In the genomic region with DNA sequence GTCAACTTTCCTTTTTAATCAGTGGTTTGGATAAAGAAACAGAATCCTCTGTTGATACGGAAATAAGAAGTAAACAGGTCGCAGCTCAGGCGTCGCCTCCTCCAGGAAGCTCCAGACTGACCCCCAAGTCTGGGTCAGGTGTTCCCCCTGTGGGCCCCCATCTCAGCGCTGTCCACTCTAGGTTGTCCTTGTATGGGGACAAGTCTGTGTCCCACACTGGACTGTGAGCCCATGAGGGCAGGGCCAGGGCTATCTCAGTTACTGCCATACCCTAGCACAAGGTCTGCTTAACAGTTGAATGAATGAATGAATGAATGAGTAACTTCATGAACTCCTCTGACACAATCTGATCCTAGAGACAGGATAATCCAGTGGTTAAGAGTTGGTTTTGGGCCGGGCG, we compare ENCODE assay signal across 17 cellular contexts. TPM values are rescaled to one million over a fixed set of nuclear protein-coding genes. Genes with fewer than 3 reads are reported as not detected.
A peak's percentile ranks its signal among the peaks of the same experiment; 100 is the strongest.
DNase-seq lines count a peak whose midpoint lies in the region; ATAC-seq and TF ChIP-seq lines count a peak whose summit lies in the region.
"Had no signal": no experiment of that assay in that cellular context is flagged by ENCODE, and none has a peak within 500 bp of the region (broad histone marks: within the 10 kb centered on the region; RNA-seq: fewer than 3 reads in every experiment).

No MANE protein-coding gene starts in this region.

- POLR2A ChIA-PET in Caco-2 (lab: Charles Lee): no interaction called here

- no TSS peak for BruUV-seq in Caco-2 (replicated peaks; lab: Mats Ljungman, UMichigan)

- CTCF ChIA-PET in Caco-2 (lab: Charles Lee): interaction anchor here (0.9 to 1.6 kb wide), 2 partner anchors 13 to 29 kb away, joined by 7 to 26 read pairs; no protein-coding TSS in a partner anchor

- peaks cover 2% of the 10 kb centered on the region; the same call in 1 of the 2 replicates for H3K36me3 ChIP-seq in Caco-2 (ENCODE audit: control insufficient read depth, insufficient read depth, low read length)
- H3K36me3 ChIP-seq in OCI-LY3 (replicated peaks; ENCODE audit: low read depth, low read length): peaks cover 48% of the 10 kb centered on the region

- H4K20me1 ChIP-seq in OCI-LY3 (ENCODE audit: insufficient read depth, low read length): peaks cover 12% of the 10 kb centered on the region

- peak overlapping the region; percentile 68; the same call in 1 of the 2 replicates for H3K4me2 ChIP-seq in OCI-LY3 (ENCODE audit: low read length)

- peaks cover 83% of the 10 kb centered on the region for H3K79me2 ChIP-seq in OCI-LY3 (ENCODE audit: low read length)

- H3K4me1 ChIP-seq in Caco-2 (peaks cover 26% of the 10 kb centered on the region), OCI-LY3 (ENCODE audit: low read length) (peaks cover 23% of the 10 kb centered on the region)

- no peak for DNase-seq in Caco-2
- DNase-seq in central memory CD8-positive, alpha-beta T cell (ENCODE audit: low spot score in 2 of 2): no peak
- DNase-seq in progenitor cell of endocrine pancreas (ENCODE audit: low spot score, unreplicated experiment): no peak
- no peak for DNase-seq in cortex of kidney (lab: John Stamatoyannopoulos, UW)
- DNase-seq in cerebellar cortex (ENCODE audit: low spot score): no peak
- DNase-seq: activated naive CD4-positive, alpha-beta T cell treated with Interleukin-2 at 50 U/mL for 16 hours; CD8-positive, alpha-beta memory T cell; central memory CD4-positive, alpha-beta T cell; EL; glutamatergic neuron; NCI-H187 treated with DMSO at 0.1 percent for 48 hours; NCI-H524; T-cell; testis had no signal

- H3K4me1 Mint-ChIP-seq in Caco-2 (ENCODE audit: low read depth, unreplicated experiment) (peaks cover 24% of the 10 kb centered on the region), progenitor cell of endocrine pancreas (ENCODE audit: low read depth) (peaks cover 24% of the 10 kb centered on the region)
- peaks cover 51% of the 10 kb centered on the region for H3K4me1 Mint-ChIP-seq in central memory CD8-positive, alpha-beta T cell

- no peak for ATAC-seq in central memory CD8-positive, alpha-beta T cell (replicated peaks; ENCODE audit: extremely low read depth, poor library complexity, severe bottlenecking)
- ATAC-seq in GM21526 (IDR thresholded peaks at IDR 0.05; ENCODE audit: low FRiP score, unreplicated experiment): no peak
- ATAC-seq: T-cell had no signal

- H3K9me3 ChIP-seq in Caco-2: no peaks in the 10 kb centered on the region
- H3K9me3 ChIP-seq in OCI-LY3 (ENCODE audit: insufficient read depth, low read length): no peaks in the 10 kb centered on the region
- H3K9me3 ChIP-seq: testis had no signal

- no peak overlapping the region for H2AFZ ChIP-seq in OCI-LY3 (ENCODE audit: low read depth, low read length)

- H3K9me3 Mint-ChIP-seq in Caco-2 (ENCODE audit: unreplicated experiment) (no peaks in the 10 kb centered on the region), progenitor cell of endocrine pancreas (ENCODE audit: low read depth) (no peaks in the 10 kb centered on the region)
- H3K9me3 Mint-ChIP-seq in central memory CD8-positive, alpha-beta T cell: no peaks in the 10 kb centered on the region
- H3K9me3 Mint-ChIP-seq: CD8-positive, alpha-beta memory T cell; T-cell had no signal

- intact Hi-C loops in Caco-2 (cut with micrococcal nuclease; ENCODE audit: unreplicated experiment): no loop called here

- TF ChIP-seq CTCF in Caco-2 (IDR thresholded peaks at IDR 0.05; ENCODE audit: insufficient read depth in 1 of 2, low read depth in 1 of 2, low read length in 1 of 2, severe bottlenecking in 1 of 2, unreplicated experiment in 1 of 2) (no peak), OCI-LY3 (IDR thresholded peaks at IDR 0.05; ENCODE audit: low read depth, low read length) (no peak), progenitor cell of endocrine pancreas (IDR thresholded peaks at IDR 0.05; ENCODE audit: unreplicated experiment) (no peak)

- peak overlapping the region; percentile 80 for H3K27ac ChIP-seq in OCI-LY3 (ENCODE audit: low read length)
- H3K27ac ChIP-seq: epithelial cell of prostate, testis had no signal

- H3K27ac Mint-ChIP-seq in Caco-2 (ENCODE audit: unreplicated experiment) (peak overlapping the region; percentile 75), progenitor cell of endocrine pancreas (peak overlapping the region; percentile 92)
- H3K27ac Mint-ChIP-seq in central memory CD8-positive, alpha-beta T cell (ENCODE audit: low read depth): peak overlapping the region; percentile 32

- no peaks in the 10 kb centered on the region for H3K27me3 ChIP-seq in Caco-2 (replicated peaks; ENCODE audit: control insufficient read depth, insufficient read depth, low read length)
- H3K27me3 ChIP-seq in OCI-LY3 (ENCODE audit: low read depth, low read length): no peaks in the 10 kb centered on the region
- H3K27me3 ChIP-seq: testis had no signal

- H3K27me3 Mint-ChIP-seq in Caco-2 (ENCODE audit: insufficient read depth, unreplicated experiment) (no peaks in the 10 kb centered on the region), progenitor cell of endocrine pancreas (no peaks in the 10 kb centered on the region)
- H3K27me3 Mint-ChIP-seq in central memory CD8-positive, alpha-beta T cell: no peaks in the 10 kb centered on the region
- H3K27me3 Mint-ChIP-seq: T-cell had no signal

- H3K4me3 ChIP-seq in Caco-2 (ENCODE audit: low read depth, low read length) (no peak overlapping the region), OCI-LY3 (ENCODE audit: low read length) (no peak overlapping the region)
- H3K4me3 ChIP-seq: testis had no signal

- peak overlapping the region; percentile 58 for H3K4me3 Mint-ChIP-seq in Caco-2 (ENCODE audit: unreplicated experiment)
- H3K4me3 Mint-ChIP-seq in central memory CD8-positive, alpha-beta T cell: no peak overlapping the region
- H3K4me3 Mint-ChIP-seq in progenitor cell of endocrine pancreas (ENCODE audit: low read depth): no peak overlapping the region

- H3K9ac ChIP-seq in OCI-LY3 (ENCODE audit: low read length): peak overlapping the region; percentile 51; the same call in 1 of the 2 replicates

- peaks cover 85% of the 10 kb centered on the region for H3K36me3 Mint-ChIP-seq in Caco-2 (ENCODE audit: insufficient read depth, unreplicated experiment)
- H3K36me3 Mint-ChIP-seq in central memory CD8-positive, alpha-beta T cell (ENCODE audit: insufficient read depth): peaks cover 40% of the 10 kb centered on the region
- peaks cover 20% of the 10 kb centered on the region for H3K36me3 Mint-ChIP-seq in progenitor cell of endocrine pancreas (ENCODE audit: insufficient read depth)

RNA-seq across cellular contexts. Expression of gene CLASRP, which starts 7.5 kb away (rescaled TPM):
- 104 and 111 TPM in 2 replicates for total RNA-seq in Caco-2 (2022)
- 111 and 123 TPM in 2 replicates for total RNA-seq in progenitor cell of endocrine pancreas

RNA-seq across cellular contexts. Expression of gene ZNF296, which starts 29.9 kb away (rescaled TPM):
- 8.4 and 9.4 TPM in 2 replicates for total RNA-seq in Caco-2 (2022)
- 1.1 and 1.3 TPM in 2 replicates for total RNA-seq in progenitor cell of endocrine pancreas

RNA-seq across cellular contexts. Expression of gene GEMIN7, which starts 32.7 kb away (rescaled TPM):
- total RNA-seq in Caco-2 (2022) (45.8 and 49.3 TPM in 2 replicates), progenitor cell of endocrine pancreas (29.8 and 39.4 TPM in 2 replicates)

RNA-seq across cellular contexts. Expression of gene RELB, which starts 45.1 kb away (rescaled TPM):
- total RNA-seq in Caco-2 (2022) (6.3 and 10.2 TPM in 2 replicates), progenitor cell of endocrine pancreas (6.2 and 6.8 TPM in 2 replicates)

RNA-seq across cellular contexts. Expression of gene PPP1R37, which starts 46.6 kb away (rescaled TPM):
- total RNA-seq in Caco-2 (2022) (42.1 and 47.7 TPM in 2 replicates), progenitor cell of endocrine pancreas (44.8 and 45.8 TPM in 2 replicates)

Comparison
In these comparisons a context has a peak if more than half of its experiments do, and no peak if none do; other contexts are left out.
1. H3K27ac Mint-ChIP-seq: peak in every context shown above with its lines; median percentile 92 in progenitor cell of endocrine pancreas; 75 in Caco-2; 32 in central memory CD8-positive, alpha-beta T cell.